Comparison of ENCODE assay signal across 8 cellular contexts in genomic region chr16:77807-78443, GRCh38. TPM values are rescaled to one million over a fixed set of nuclear protein-coding genes. Genes with fewer than 3 reads are reported as not detected.
DNase-seq lines count a peak whose midpoint lies in the region; ATAC-seq, FAIRE-seq and TF ChIP-seq lines count a peak whose summit lies in the region.

Gene MPG (plus strand): TSS chr16:78225. CDS start chr16:78310, 85 bp downstream.

- peak within 1 kb of the TSS; percentile 88 for H3K4me2 ChIP-seq in osteoblast (ENCODE audit: insufficient read depth, low read length)

- peaks cover 13% of the 10 kb centered on the region for H4K20me1 ChIP-seq in osteoblast (ENCODE audit: insufficient read depth, low read length)

- ATAC-seq in GM21515 (IDR thresholded peaks at IDR 0.05; ENCODE audit: unreplicated experiment) (peak; percentile 71), SK-N-SH treated with all-trans-retinoic acid at 6 μM for 48 hours (peak; percentile 70)

- WGBS in testis, 2 donors: 0% methylated on average over 19 to 31 of the region's 83 CpGs

- H3K79me2 ChIP-seq in osteoblast (ENCODE audit: insufficient read depth, low read length): peaks cover 43% of the 10 kb centered on the region

- H2AFZ ChIP-seq in osteoblast (ENCODE audit: low read length): no peak within 1 kb of the TSS

- TF ChIP-seq CTCF in D721Med (IDR thresholded peaks at IDR 0.05; ENCODE audit: insufficient read depth, missing control alignments) (no peak), osteoblast (IDR thresholded peaks at IDR 0.05; ENCODE audit: extremely low read depth, low read depth, low read length) (no peak), testis (IDR thresholded peaks at IDR 0.05) (no peak)

- in situ Hi-C loops in KBM-7 (cut with MboI; ENCODE audit: low pct_unique_long_range_greater_than_20kb, low sequenced_read_pairs): no loop called here

- H3K27ac ChIP-seq in osteoblast (ENCODE audit: low read depth, low read length) (peak within 1 kb of the TSS; percentile 91), testis (peak within 1 kb of the TSS; percentile 80 to 89)

- intact Hi-C loops in testis (cut with DNase I; ENCODE audit: low total_unique reads): no loop called here

- FAIRE-seq in D721Med (lab: Jason Lieb, UNC): no peak

- peaks cover 32% of the 10 kb centered on the region for H3K4me1 ChIP-seq in osteoblast (ENCODE audit: insufficient read depth, low read length)
- peaks cover 29% of the 10 kb centered on the region for H3K4me1 ChIP-seq in testis

- DNase-seq in D721Med (ENCODE audit: insufficient read length, low spot score) (peak; percentile 100), KBM-7 (peak; percentile 59), glomerular endothelial cell (ENCODE audit: extremely low read depth, low read depth, low spot score) (no peak), osteoblast (ENCODE audit: insufficient read length, low spot score, missing footprints) (peak; percentile 100), testis (peak; percentile 83)
- peak; percentile 83 for DNase-seq in activated naive CD4-positive, alpha-beta T cell treated with anti-CD3 and anti-CD28 coated beads, Interleukin-2, amount 50 U/mL, for 16 hours

- H3K9me3 ChIP-seq in osteoblast (ENCODE audit: low read depth, low read length): no peaks in the 10 kb centered on the region
- H3K9me3 ChIP-seq in testis: no peaks in the 10 kb centered on the region

- peaks cover 21% of the 10 kb centered on the region for H3K36me3 ChIP-seq in osteoblast (ENCODE audit: insufficient read depth, low read length)
- no peaks in the 10 kb centered on the region for H3K36me3 ChIP-seq in testis (ENCODE audit: low read depth, missing control alignments)

- H3K4me3 ChIP-seq in osteoblast (ENCODE audit: insufficient read depth, low read length) (peak within 1 kb of the TSS; percentile 71), testis (peak within 1 kb of the TSS; percentile 80 to 86)

- H3K27me3 ChIP-seq in osteoblast (ENCODE audit: insufficient read depth, low read length) (no peaks in the 10 kb centered on the region), testis (no peaks in the 10 kb centered on the region)

- TF ChIP-seq POLR2A in testis (IDR thresholded peaks at IDR 0.05): no peak

TF ChIP-seq in SK-N-SH treated with all-trans-retinoic acid at 6 μM for 48 hours, 23 proteins besides CTCF, POLR2A, EP300 and RAD21:
- TF ChIP-seq ZNF565 (CRISPR knock-in tag; conservative IDR thresholded peaks at IDR 0.05; ENCODE audit: low read depth) (no peak), ZNF8 (CRISPR knock-in tag; IDR thresholded peaks at IDR 0.05) (no peak), PPARA (CRISPR knock-in tag; IDR thresholded peaks at IDR 0.05; ENCODE audit: borderline replicate concordance) (no peak), PATZ1 (CRISPR knock-in tag; IDR thresholded peaks at IDR 0.05; ENCODE audit: borderline replicate concordance) (peak; percentile 51; the same call in 1 of the 2 replicates)
TF ChIP-seq in SK-N-SH treated with all-trans-retinoic acid at 6 μM for 48 hours: peak in this region for 1.

RNA-seq across cellular contexts. Expression of gene MPG, which starts in this region (rescaled TPM):
- 174 and 190 TPM in 2 replicates for total RNA-seq in glomerular endothelial cell
- total RNA-seq in osteoblast: 180 and 189 TPM in 2 replicates
- 10 to 100 TPM; 44.8 to 61.7 TPM for total RNA-seq in testis
- polyA plus RNA-seq in testis (ENCODE audit: insufficient read depth, low read depth, low replicate concordance): 42.6 TPM
